Comparison of ENCODE assay signal across 8 cellular contexts in genomic region chr1:63327417-63328139, GRCh38. TPM values are rescaled to one million over a fixed set of nuclear protein-coding genes. Genes with fewer than 3 reads are reported as not detected.
A peak's percentile ranks its signal among the peaks of the same experiment; 100 is the strongest.
DNase-seq lines count a peak whose midpoint lies in the region; ATAC-seq, FAIRE-seq and TF ChIP-seq lines count a peak whose summit lies in the region.

No MANE protein-coding gene starts in this region.

- BruUV-seq in OCI-LY7 (replicated peaks; lab: Mats Ljungman, UMichigan): no TSS peak
- BruUV-seq in GM12878 (replicated peaks; lab: Mats Ljungman, UMichigan): no TSS peak

- TF ChIP-seq EP300 in GM12878 (IDR thresholded peaks at IDR 0.05; ENCODE audit: borderline replicate concordance in 1 of 2, control insufficient read depth in 1 of 2, low read depth in 2 of 2, low read length in 2 of 2): no peak

- peaks cover 13 to 48% of the 10 kb centered on the region in 2 experiments for H3K27me3 ChIP-seq in GM12878 (replicated peaks in 1 of 2; ENCODE audit: control insufficient read depth in 2 of 2, insufficient read depth in 2 of 2, low read length in 1 of 2)

- RAD21 ChIA-PET in GM12878 (lab: Charles Lee; ENCODE audit: unreplicated experiment): interaction anchor here (1.3 to 2.1 kb wide), 2 partner anchors 33 to 210 kb away, joined by 3 to 8 read pairs; no protein-coding TSS in a partner anchor

- in situ Hi-C loops in GM12878 (cut with MboI): no loop called here

- H3K4me3 Mint-ChIP-seq in stimulated activated naive CD8-positive, alpha-beta T cell treated with anti-CD3 and anti-CD28 coated beads, Interleukin-15, amount 100 ng/mL, for 72 hours: peak overlapping the region; percentile 57 to 66

- H2AFZ ChIP-seq in OCI-LY7 (ENCODE audit: low read length) (peak overlapping the region; percentile 53), GM12878 (ENCODE audit: control insufficient read depth, low read depth, low read length) (no peak overlapping the region)

- peak; percentile 75 for DNase-seq in AG08395 (ENCODE audit: low spot score)
- peak; percentile 64 for DNase-seq in OCI-LY7 (ENCODE audit: low spot score)
- DNase-seq in GM12878 (ENCODE audit: low read depth, low spot score): no peak
- DNase-seq in iPS-NIHi7 (ENCODE audit: extremely low spot score): peak; percentile 85
- peak; percentile 59 for DNase-seq in stimulated activated naive CD8-positive, alpha-beta T cell treated with anti-CD3 and anti-CD28 coated beads, Interleukin-15, amount 100 ng/mL, for 72 hours

- TF ChIP-seq RAD21 in GM12878 (IDR thresholded peaks at IDR 0.05; ENCODE audit: insufficient read depth, low read depth, low read length): no peak

- TF ChIP-seq CTCF in OCI-LY7 (conservative IDR thresholded peaks at IDR 0.05; ENCODE audit: low read length): peak; percentile 88
- TF ChIP-seq CTCF in GM12878 (IDR thresholded peaks at IDR 0.05 in 2 of 3, conservative IDR thresholded peaks at IDR 0.05 in 1 of 3; ENCODE audit: control insufficient read depth in 2 of 3, extremely low read depth in 1 of 3, insufficient read depth in 1 of 3, low read depth in 3 of 3, low read length in 3 of 3): peak; percentile 72 to 83 (median 80)

- no peaks in the 10 kb centered on the region for H3K9me2 ChIP-seq in OCI-LY7 (ENCODE audit: insufficient read depth, low read length)

- H3K9me3 ChIP-seq in OCI-LY7 (ENCODE audit: low read length): no peaks in the 10 kb centered on the region
- H3K9me3 ChIP-seq in GM12878 (replicated peaks; ENCODE audit: control insufficient read depth, insufficient read depth, low read length): peaks cover 1% of the 10 kb centered on the region; the same call in 1 of the 3 replicates

- peaks cover 96% of the 10 kb centered on the region for H3K27me3 Mint-ChIP-seq in stimulated activated naive CD8-positive, alpha-beta T cell treated with anti-CD3 and anti-CD28 coated beads, Interleukin-15, amount 100 ng/mL, for 72 hours

- SMC1A ChIA-PET in GM12878 (lab: Charles Lee; ENCODE audit: uncharacterized antibody, unreplicated experiment): interaction anchor here (0.6 to 1.4 kb wide), 2 partner anchors 17 to 226 kb away, joined by 3 read pairs; no protein-coding TSS in a partner anchor

- H3K36me3 ChIP-seq in OCI-LY7 (ENCODE audit: insufficient read depth, low read length) (no peaks in the 10 kb centered on the region), GM12878 (ENCODE audit: control insufficient read depth in 2 of 2, insufficient read depth in 2 of 2, low read length in 1 of 2) (no peaks in the 10 kb centered on the region)

- ATAC-seq in HG03521 (IDR thresholded peaks at IDR 0.05; ENCODE audit: unreplicated experiment): peak; percentile 46
- peak; percentile 88 for ATAC-seq in GM12878
- ATAC-seq in stimulated activated naive CD8-positive, alpha-beta T cell treated with anti-CD3 and anti-CD28 coated beads, Interleukin-15, amount 100 ng/mL, for 72 hours: peak; percentile 44
- no peak for ATAC-seq in HG02981 (IDR thresholded peaks at IDR 0.05; ENCODE audit: unreplicated experiment)

- FAIRE-seq in G401.6 (lab: Jason Lieb, UNC): peak; percentile 51
- no peak for FAIRE-seq in GM12878 (lab: Jason Lieb, UNC)

- H3K9me3 Mint-ChIP-seq in stimulated activated naive CD8-positive, alpha-beta T cell treated with anti-CD3 and anti-CD28 coated beads, Interleukin-15, amount 100 ng/mL, for 72 hours: peaks cover 0 to 4% of the 10 kb centered on the region in 2 donors

- WGBS in GM12878 (ENCODE audit: insufficient coverage, insufficient replicate concordance, low lambda C conversion rate, missing lambda C conversion rate): 20% methylated on average over 26 of the region's 26 CpGs

- peaks cover 51% of the 10 kb centered on the region for H3K4me1 Mint-ChIP-seq in stimulated activated naive CD8-positive, alpha-beta T cell treated with anti-CD3 and anti-CD28 coated beads, Interleukin-15, amount 100 ng/mL, for 72 hours

- CTCF ChIA-PET in OCI-LY7 (lab: Charles Lee; ENCODE audit: unreplicated experiment) (interaction anchor here (0.6 kb wide), 1 partner anchor 91 kb away, joined by 4 read pairs; no protein-coding TSS in a partner anchor), GM12878 (lab: Yijun Ruan, JAX) (interaction anchor here (0.7 to 4.7 kb wide), 17 partner anchors 9 to 211 kb away, joined by 3 to 26 read pairs (median 4); no protein-coding TSS in a partner anchor)

- H3K4me2 ChIP-seq in OCI-LY7 (ENCODE audit: low read length) (peak overlapping the region; percentile 35; the same call in 1 of the 2 replicates), GM12878 (ENCODE audit: control insufficient read depth, insufficient read depth) (peak overlapping the region; percentile 30; the same call in 1 of the 2 replicates)

- intact Hi-C loops in OCI-LY7 (cut with micrococcal nuclease; ENCODE audit: unreplicated experiment) (loop anchor here (1.0 to 2.0 kb wide), 2 partner anchors 39 to 114 kb away; partner anchors contain the start of gene ALG6), GM12878 (cut with micrococcal nuclease; ENCODE audit: unreplicated experiment) (no loop called here)

- H3K27ac Mint-ChIP-seq in stimulated activated naive CD8-positive, alpha-beta T cell treated with anti-CD3 and anti-CD28 coated beads, Interleukin-15, amount 100 ng/mL, for 72 hours: peak overlapping the region in 1 of 2 donors; percentile 56

- H3K79me2 ChIP-seq in OCI-LY7 (ENCODE audit: insufficient read depth, low read depth, low read length) (no peaks in the 10 kb centered on the region), GM12878 (ENCODE audit: control insufficient read depth, insufficient read depth, low read length) (no peaks in the 10 kb centered on the region)

- H3K27ac ChIP-seq in OCI-LY7 (ENCODE audit: low read depth, low read length, poor library complexity, severe bottlenecking): no peak overlapping the region
- H3K27ac ChIP-seq in GM12878 (ENCODE audit: control insufficient read depth, insufficient read depth): no peak overlapping the region

- H4K20me1 ChIP-seq in OCI-LY7 (ENCODE audit: insufficient read depth, low read length): no peaks in the 10 kb centered on the region
- H4K20me1 ChIP-seq in GM12878 (ENCODE audit: control insufficient read depth, insufficient read depth): no peaks in the 10 kb centered on the region

- H3K4me1 ChIP-seq in OCI-LY7 (ENCODE audit: insufficient read depth, low read length, poor library complexity, severe bottlenecking) (no peaks in the 10 kb centered on the region), GM12878 (ENCODE audit: control insufficient read depth, insufficient read depth, low read length) (no peaks in the 10 kb centered on the region; the same call in 1 of the 2 replicates)

- no peak overlapping the region for H3K9ac ChIP-seq in GM12878 (ENCODE audit: control insufficient read depth, insufficient read depth, low read length)

- POLR2A ChIA-PET in OCI-LY7 (lab: Charles Lee) (interaction anchor here (0.8 to 1.3 kb wide), 2 partner anchors 37 to 211 kb away, joined by 3 to 4 read pairs; no protein-coding TSS in a partner anchor), GM12878 (lab: Charles Lee) (no interaction called here)

- no peak for TF ChIP-seq POLR2A in GM12878 (IDR thresholded peaks at IDR 0.05; ENCODE audit: low read depth, low read length)

- H3K4me3 ChIP-seq in OCI-LY7 (ENCODE audit: low read depth, low read length, poor library complexity, severe bottlenecking) (no peak overlapping the region), GM12878 (no peak overlapping the region)

TF ChIP-seq in GM12878, 131 proteins besides CTCF, POLR2A, EP300 and RAD21 (continues in another document):
- TF ChIP-seq TCF12 (IDR thresholded peaks at IDR 0.05; ENCODE audit: low read depth, low read length): 0 out of 2 replicates have a peak, but pooled peaks have one; percentile 11

RNA-seq across cellular contexts. Expression of gene FOXD3, which starts 5.2 kb away (rescaled TPM):
- total RNA-seq in OCI-LY7 (2014; rRNA removed; shearing (Covaris generic)): 0.06 TPM in 1 of 2 replicates, not detected in the other
- total RNA-seq in OCI-LY7 (2022) (not detected in 2 replicates), GM12878 (2014; rRNA removed) (not detected in 2 replicates), GM12878 (2014; rRNA removed; fragmentation: Illumina TruSeq; extraction: Trizol) (not detected in 2 replicates), GM12878 (2021) (not detected in 2 replicates)
- total RNA-seq in GM12878 (2013; cell fraction: nucleolus; rRNA removed): not detected in 2 replicates
- not detected for polyA plus RNA-seq in GM12878 (2011; ENCODE audit: low read depth)
- polyA plus RNA-seq in GM12878 (2011; rRNA removed) (not detected in 2 replicates), GM12878 (2014; fragmentation: Illumina TruSeq; extraction: Trizol) (not detected in 2 replicates), GM12878 (2014; fragmentation: Nextera tagmentation; extraction: Ambion mirVana) (not detected), GM12878 (2014; rRNA removed) (not detected in 2 replicates), GM12878 (2016; fragmentation: Nextera tagmentation; extraction: Ambion mirVana) (not detected)
- polyA plus RNA-seq in GM12878 (2011; cell fraction: cytosol; rRNA removed): not detected in 2 replicates
- polyA plus RNA-seq in GM12878 (2011; cell fraction: nucleus; rRNA removed): not detected in 2 replicates
- not detected in 2 replicates for polyA plus RNA-seq in GM12878 (2012)
- not detected in 2 replicates for polyA minus RNA-seq in GM12878 (2011; rRNA and poly(A)+ RNA removed)
- polyA minus RNA-seq in GM12878 (2011; cell fraction: cytosol; rRNA and poly(A)+ RNA removed): not detected in 2 replicates
- not detected in 2 replicates for polyA minus RNA-seq in GM12878 (2011; cell fraction: nucleus; rRNA and poly(A)+ RNA removed)

RNA-seq across cellular contexts. Expression of gene ALG6, which starts 39.8 kb away (rescaled TPM):
- total RNA-seq in OCI-LY7 (2014; rRNA removed; shearing (Covaris generic)): 29.3 TPM in 2 replicates
- total RNA-seq in OCI-LY7 (2022) (31.6 and 34.1 TPM in 2 replicates), GM12878 (2014; rRNA removed) (17.1 and 29.3 TPM in 2 replicates), GM12878 (2014; rRNA removed; fragmentation: Illumina TruSeq; extraction: Trizol) (16.8 and 17.1 TPM in 2 replicates), GM12878 (2021) (12.2 and 13.8 TPM in 2 replicates)
- total RNA-seq in GM12878 (2013; cell fraction: nucleolus; rRNA removed): 66.0 and 70.4 TPM in 2 replicates
- polyA plus RNA-seq in GM12878 (2011; ENCODE audit: low read depth): 6.1 TPM
- polyA plus RNA-seq in GM12878 (2011; rRNA removed) (24.1 and 39.6 TPM in 2 replicates), GM12878 (2014; fragmentation: Illumina TruSeq; extraction: Trizol) (17.0 and 20.6 TPM in 2 replicates), GM12878 (2014; fragmentation: Nextera tagmentation; extraction: Ambion mirVana) (10 to 100 TPM; 13.8 to 20.2 TPM), GM12878 (2014; rRNA removed) (12.4 and 15.2 TPM in 2 replicates), GM12878 (2016; fragmentation: Nextera tagmentation; extraction: Ambion mirVana) (10 to 100 TPM; 25.2 to 28.5 TPM)
- 5.8 and 7.6 TPM in 2 replicates for polyA plus RNA-seq in GM12878 (2011; cell fraction: cytosol; rRNA removed)
- 27.0 and 32.2 TPM in 2 replicates for polyA plus RNA-seq in GM12878 (2011; cell fraction: nucleus; rRNA removed)
- 11.0 and 11.1 TPM in 2 replicates for polyA plus RNA-seq in GM12878 (2012)
- 15.1 and 22.5 TPM in 2 replicates for polyA minus RNA-seq in GM12878 (2011; rRNA and poly(A)+ RNA removed)
- 5.0 and 5.7 TPM in 2 replicates for polyA minus RNA-seq in GM12878 (2011; cell fraction: cytosol; rRNA and poly(A)+ RNA removed)
- 20.6 and 32.5 TPM in 2 replicates for polyA minus RNA-seq in GM12878 (2011; cell fraction: nucleus; rRNA and poly(A)+ RNA removed)
